15 cellular contexts compared by ENCODE assay signal in the genomic region with DNA sequence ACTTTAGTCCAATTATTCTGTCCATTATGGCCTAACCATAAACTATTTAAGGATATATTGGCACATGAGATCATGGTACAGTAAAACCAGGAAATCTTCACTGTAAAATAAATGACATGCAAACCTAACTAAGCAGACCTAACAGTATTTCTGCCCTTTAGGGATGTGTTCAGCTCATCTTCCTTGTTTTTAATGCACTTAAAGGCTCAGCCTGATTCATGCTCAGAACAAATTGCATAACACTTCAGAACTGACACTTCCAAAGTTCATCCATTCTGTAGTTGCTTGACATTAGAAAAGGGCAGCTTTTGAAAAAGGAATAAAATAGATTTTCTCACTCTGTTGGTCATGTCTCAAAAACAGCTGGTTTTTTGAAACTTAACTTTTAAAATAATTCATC.
"Had no signal": no experiment of that assay in that cellular context is flagged by ENCODE, and none has a peak within 500 bp of the region (broad histone marks: within the 10 kb centered on the region; RNA-seq: fewer than 3 reads in every experiment).

No MANE protein-coding gene starts in this region.

- DNase-seq: activated CD4-positive, alpha-beta T cell treated with anti-CD3 and anti-CD28 coated beads for 48 hours; activated CD8-positive, alpha-beta T cell treated with anti-CD3 and anti-CD28 coated beads for 36 hours; activated effector memory CD4-positive, alpha-beta T cell treated with anti-CD3 and anti-CD28 coated beads, Interleukin-2, amount 50 U/mL, for 16 hours; activated T-cell treated with anti-CD3 and anti-CD28 coated beads, Interleukin-2, amount 50 U/mL, for 4 hours; amygdala; brain microvascular endothelial cell; heart left ventricle; left cardiac atrium; stimulated activated CD4-positive, alpha-beta T cell treated with anti-CD3 and anti-CD28 coated beads, Interleukin-1b, Interleukin-23, amount 100 ng/mL, for 48 hours; stomach had no signal

- ATAC-seq: activated CD8-positive, alpha-beta T cell treated with anti-CD3 and anti-CD28 coated beads for 36 hours; activated naive CD4-positive, alpha-beta T cell treated with anti-CD3 and anti-CD28 coated beads, Interleukin-2, amount 50 U/mL, for 72 hours; activated T-cell treated with anti-CD3 and anti-CD28 coated beads, Interleukin-2, amount 50 U/mL, for 4 hours; heart left ventricle; left cardiac atrium; sciatic nerve had no signal

- H3K36me3 ChIP-seq: brain microvascular endothelial cell, heart left ventricle, stomach, thoracic aorta had no signal

- H3K27me3 ChIP-seq: brain microvascular endothelial cell, heart left ventricle, stomach had no signal

- H3K27ac ChIP-seq: brain microvascular endothelial cell, heart left ventricle, SK-N-MC, stomach, thoracic aorta had no signal

- H3K9me3 ChIP-seq: heart left ventricle, stomach, thoracic aorta had no signal

- H3K4me3 ChIP-seq: heart left ventricle, lung, SK-N-MC, stomach, thoracic aorta had no signal

- H3K4me1 ChIP-seq: stomach had no signal
